ENCODE assay signal across 22 cellular contexts in the genomic region with DNA sequence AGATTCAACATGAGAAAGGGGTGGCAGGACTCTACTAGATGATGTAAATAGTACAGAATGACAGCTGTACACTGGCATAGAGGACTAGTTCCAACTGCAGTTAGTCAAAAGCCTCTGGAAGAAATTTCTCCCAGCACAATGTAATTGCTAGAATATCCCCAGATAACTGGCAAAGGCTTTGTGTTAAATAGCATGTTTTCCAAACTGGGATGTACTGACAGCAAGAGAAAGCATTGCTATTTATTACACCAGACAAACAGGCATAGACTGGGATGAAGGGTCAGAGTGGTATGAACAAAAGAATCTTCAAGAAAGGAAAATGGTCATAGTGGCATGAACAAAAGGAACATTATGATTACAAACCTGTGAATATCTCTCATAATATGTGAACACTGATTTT.
"Had no signal": no experiment of that assay in that cellular context is flagged by ENCODE, and none has a peak within 500 bp of the region (broad histone marks: within the 10 kb centered on the region; RNA-seq: fewer than 3 reads in every experiment).

No MANE protein-coding gene starts in this region.

- H3K9me3 Mint-ChIP-seq: memory B cell; mesothelial cell of epicardium; natural killer cell; stimulated activated memory B cell treated with anti-CD40 and anti-IgM and Interleukin-4, amounts not matched to agents 10 μg/mL and 1 μg/mL and 100 μg/mL, for 72 hours; stimulated activated naive CD8-positive, alpha-beta T cell treated with anti-CD3 and anti-CD28 coated beads, Interleukin-15, amount 100 ng/mL, for 72 hours had no signal

- H3K4me1 ChIP-seq: left ventricle myocardium inferior, lower lobe of right lung, spleen had no signal

- H2AFZ ChIP-seq: hepatocyte had no signal

- H3K27me3 ChIP-seq: hepatocyte, neutrophil, spleen had no signal

- H3K27ac Mint-ChIP-seq: memory B cell; mesothelial cell of epicardium; natural killer cell; stimulated activated memory B cell treated with anti-CD40 and anti-IgM and Interleukin-4, amounts not matched to agents 10 μg/mL and 1 μg/mL and 100 μg/mL, for 72 hours; stimulated activated naive CD8-positive, alpha-beta T cell treated with anti-CD3 and anti-CD28 coated beads, Interleukin-15, amount 100 ng/mL, for 72 hours had no signal

- H3K36me3 Mint-ChIP-seq: memory B cell; mesothelial cell of epicardium; natural killer cell; stimulated activated memory B cell treated with anti-CD40 and anti-IgM and Interleukin-4, amounts not matched to agents 10 μg/mL and 1 μg/mL and 100 μg/mL, for 72 hours had no signal

- H3K4me1 Mint-ChIP-seq: memory B cell; natural killer cell; stimulated activated memory B cell treated with anti-CD40 and anti-IgM and Interleukin-4, amounts not matched to agents 10 μg/mL and 1 μg/mL and 100 μg/mL, for 72 hours; stimulated activated naive CD8-positive, alpha-beta T cell treated with anti-CD3 and anti-CD28 coated beads, Interleukin-15, amount 100 ng/mL, for 72 hours had no signal

- H3K4me3 ChIP-seq: coronary artery, hepatocyte, left ventricle myocardium inferior, lower lobe of right lung, spleen had no signal

- H3K4me2 ChIP-seq: hepatocyte had no signal

- H3K36me3 ChIP-seq: left ventricle myocardium inferior, lower lobe of right lung, neutrophil, spleen had no signal

- H3K9me3 ChIP-seq: left ventricle myocardium inferior, lower lobe of right lung, neutrophil, spleen had no signal

- H3K27ac ChIP-seq: coronary artery, hepatocyte, left ventricle myocardium inferior, lower lobe of right lung, neutrophil, spleen had no signal

- ATAC-seq: left cardiac atrium; lower lobe of right lung; natural killer cell; sciatic nerve; stimulated activated memory B cell treated with anti-CD40 and anti-IgM and Interleukin-4, amounts not matched to agents 10 μg/mL and 1 μg/mL and 100 μg/mL, for 72 hours; stimulated activated naive CD8-positive, alpha-beta T cell treated with anti-CD3 and anti-CD28 coated beads, Interleukin-15, amount 100 ng/mL, for 72 hours had no signal

- DNase-seq: effector CD8-positive, alpha-beta T cell; foreskin melanocyte; head of caudate nucleus; kidney; left cardiac atrium; left ventricle myocardium inferior; lower lobe of right lung; natural killer cell; posterior cingulate gyrus; spleen; stimulated activated CD4-positive, alpha-beta T cell treated with anti-CD3 and anti-CD28 coated beads, Interleukin-15, amount 100 ng/mL, for 24 hours; stimulated activated CD4-positive, alpha-beta T cell treated with anti-CD3 and anti-CD28 coated beads, Interleukin-1b, Interleukin-23, amount 100 ng/mL, for 48 hours; stimulated activated CD4-positive, alpha-beta T cell treated with anti-CD3 and anti-CD28 coated beads, Interleukin-4, amount 100 ng/mL, for 24 hours; stimulated activated naive CD8-positive, alpha-beta T cell treated with anti-CD3 and anti-CD28 coated beads, Interleukin-15, amount 100 ng/mL, for 72 hours; trophoblast cell had no signal

- H3K4me3 Mint-ChIP-seq: memory B cell; mesothelial cell of epicardium; natural killer cell; stimulated activated memory B cell treated with anti-CD40 and anti-IgM and Interleukin-4, amounts not matched to agents 10 μg/mL and 1 μg/mL and 100 μg/mL, for 72 hours; stimulated activated naive CD8-positive, alpha-beta T cell treated with anti-CD3 and anti-CD28 coated beads, Interleukin-15, amount 100 ng/mL, for 72 hours had no signal

- H3K79me2 ChIP-seq: hepatocyte had no signal
